8 cellular contexts compared by ENCODE assay signal in the genomic region with DNA sequence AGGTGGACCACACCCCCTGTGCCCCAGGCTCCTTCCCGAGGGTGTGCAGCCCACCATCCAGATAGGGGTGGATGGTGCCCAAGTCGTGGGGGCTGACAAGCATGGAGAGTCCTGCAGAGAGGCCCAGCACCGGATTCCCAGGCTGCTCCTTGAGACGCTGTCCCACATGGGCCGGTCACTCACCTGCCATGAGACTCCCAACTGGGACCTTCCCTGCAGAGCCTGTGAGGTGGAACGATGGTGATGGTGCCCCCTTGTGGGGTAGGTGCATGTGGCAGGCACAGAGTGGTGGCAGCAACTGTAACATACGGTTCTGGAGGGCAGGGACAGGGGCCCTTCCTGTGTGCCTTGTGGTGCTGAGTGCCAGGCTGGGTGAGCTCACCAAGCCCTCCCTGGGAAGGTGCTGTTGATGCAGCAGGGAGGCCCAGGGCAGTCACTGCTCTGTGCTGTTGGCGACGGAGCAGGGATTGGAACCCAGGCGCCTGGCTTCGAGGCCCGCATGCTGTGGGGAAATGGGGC. TPM values are rescaled to one million over a fixed set of nuclear protein-coding genes. Genes with fewer than 3 reads are reported as not detected.
DNase-seq lines count a peak whose midpoint lies in the region; ATAC-seq and TF ChIP-seq lines count a peak whose summit lies in the region.

No MANE protein-coding gene starts in this region.

- H3K27ac ChIP-seq in Karpas-422 (ENCODE audit: low read length), result no peak overlapping the region

- H3K4me1 ChIP-seq in Karpas-422 (ENCODE audit: low read length), result peaks cover 35% of the 10 kb centered on the region

- H3K4me3 ChIP-seq in Karpas-422 (ENCODE audit: low read length) (no peak overlapping the region), astrocyte of the cerebellum (ENCODE audit: low read depth, low read length) (no peak overlapping the region)

- H3K9me2 ChIP-seq in Karpas-422 (replicated peaks; ENCODE audit: insufficient read depth, low read length), result no peaks in the 10 kb centered on the region

- no peak overlapping the region for H2AFZ ChIP-seq in Karpas-422 (ENCODE audit: low read length)

- in situ Hi-C loops in astrocyte of the cerebellum (cut with HindIII; ENCODE audit: low sequenced_read_pairs), result no loop called here

- TF ChIP-seq CTCF in astrocyte of the cerebellum (IDR thresholded peaks at IDR 0.05; ENCODE audit: low read depth, low read length, missing control alignments), result peak; percentile 80

- H3K36me3 ChIP-seq in Karpas-422 (ENCODE audit: insufficient read depth, low read length), result no peaks in the 10 kb centered on the region

- no peak for ATAC-seq in GM19324 (IDR thresholded peaks at IDR 0.05; ENCODE audit: low FRiP score, unreplicated experiment)

- no peaks in the 10 kb centered on the region for H3K27me3 ChIP-seq in Karpas-422 (ENCODE audit: low read length)

- no peaks in the 10 kb centered on the region; the same call in 1 of the 2 replicates for H4K20me1 ChIP-seq in Karpas-422 (ENCODE audit: insufficient read depth, low read depth, low read length)

- peak; percentile 84 for DNase-seq in DMS 273 (lab: John Stamatoyannopoulos, UW; ENCODE audit: unreplicated experiment)
- DNase-seq in DMS 273 treated with DMSO at 0.1 percent for 48 hours (lab: John Stamatoyannopoulos, UW), result no peak
- DNase-seq in Karpas-422, result peak; percentile 86
- DNase-seq in T-helper 2 cell, result peak in 4 of 5 experiments; percentile 29 to 72 (median 46)
- DNase-seq in astrocyte of the cerebellum (ENCODE audit: low read depth), result peak; percentile 16
- peak; percentile 41 for DNase-seq in iris pigment epithelial cell (ENCODE audit: low read depth)
- DNase-seq in stimulated activated CD4-positive, alpha-beta T cell treated with anti-CD3 and anti-CD28 coated beads, Interleukin-4, amount 100 ng/mL, for 48 hours (ENCODE audit: low read depth in 2 of 2), result peak; percentile 65 to 66

- H3K4me2 ChIP-seq in Karpas-422 (ENCODE audit: low read depth, low read length, poor library complexity, severe bottlenecking), result no peak overlapping the region

- H3K9ac ChIP-seq in Karpas-422 (ENCODE audit: low read length), result no peak overlapping the region

- H3K9me3 ChIP-seq in Karpas-422 (ENCODE audit: low read length), result no peaks in the 10 kb centered on the region

- peaks cover 59% of the 10 kb centered on the region for H3K79me2 ChIP-seq in Karpas-422 (ENCODE audit: low read length)

RNA-seq across cellular contexts. Expression of a gene that starts 33.1 kb away (rescaled TPM):
- total RNA-seq in Karpas-422 (2014; rRNA removed; shearing (Covaris generic); ENCODE audit: low replicate concordance), result 8.0 and 21.0 TPM in 2 replicates

RNA-seq across cellular contexts. Expression of a gene that starts 34.7 kb away (rescaled TPM):
- 1.2 TPM in 1 of 2 replicates, not detected in the other for total RNA-seq in Karpas-422 (2014; rRNA removed; shearing (Covaris generic); ENCODE audit: low replicate concordance)

RNA-seq across cellular contexts. Expression of a gene that starts 47.0 kb away (rescaled TPM):
- total RNA-seq in Karpas-422 (2014; rRNA removed; shearing (Covaris generic); ENCODE audit: low replicate concordance), result 85.2 and 91.1 TPM in 2 replicates

RNA-seq across cellular contexts. Expression of a gene that starts 49.8 kb away (rescaled TPM):
- 3.9 and 4.7 TPM in 2 replicates for total RNA-seq in Karpas-422 (2014; rRNA removed; shearing (Covaris generic); ENCODE audit: low replicate concordance)

RNA-seq across cellular contexts. Expression of a gene that starts 52.0 kb away (rescaled TPM):
- total RNA-seq in Karpas-422 (2014; rRNA removed; shearing (Covaris generic); ENCODE audit: low replicate concordance), result 32.2 and 62.8 TPM in 2 replicates
